ENCODE assay signal across 10 cellular contexts in the genomic region with DNA sequence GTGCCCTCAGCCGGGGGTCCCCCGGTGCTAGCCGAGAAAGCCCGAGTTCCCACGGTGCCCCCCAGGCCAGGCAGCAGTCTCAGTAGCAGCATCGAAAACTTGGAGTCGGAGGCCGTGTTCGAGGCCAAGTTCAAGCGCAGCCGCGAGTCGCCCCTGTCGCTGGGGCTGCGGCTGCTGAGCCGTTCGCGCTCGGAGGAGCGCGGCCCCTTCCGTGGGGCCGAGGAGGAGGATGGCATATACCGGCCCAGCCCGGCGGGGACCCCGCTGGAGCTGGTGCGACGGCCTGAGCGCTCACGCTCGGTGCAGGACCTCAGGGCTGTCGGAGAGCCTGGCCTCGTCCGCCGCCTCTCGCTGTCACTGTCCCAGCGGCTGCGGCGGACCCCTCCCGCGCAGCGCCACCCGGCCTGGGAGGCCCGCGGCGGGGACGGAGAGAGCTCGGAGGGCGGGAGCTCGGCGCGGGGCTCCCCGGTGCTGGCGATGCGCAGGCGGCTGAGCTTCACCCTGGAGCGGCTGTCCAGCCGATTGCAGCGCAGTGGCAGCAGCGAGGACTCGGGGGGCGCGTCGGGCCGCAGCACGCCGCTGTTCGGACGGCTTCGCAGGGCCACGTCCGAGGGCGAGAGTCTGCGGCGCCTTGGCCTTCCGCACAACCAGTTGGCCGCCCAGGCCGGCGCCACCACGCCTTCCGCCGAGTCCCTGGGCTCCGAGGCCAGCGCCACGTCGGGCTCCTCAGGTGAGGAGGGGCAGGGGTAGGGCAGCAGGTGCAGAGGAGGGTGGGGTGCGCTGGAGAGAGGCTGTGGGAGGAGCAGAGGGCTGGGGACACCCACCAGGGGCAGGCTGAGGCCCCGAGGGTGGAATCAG. TPM values are rescaled to one million over a fixed set of nuclear protein-coding genes. Genes with fewer than 3 reads are reported as not detected.
DNase-seq lines count a peak whose midpoint lies in the region; ATAC-seq and TF ChIP-seq lines count a peak whose summit lies in the region.
"Had no signal": no experiment of that assay in that cellular context is flagged by ENCODE, and none has a peak within 500 bp of the region (broad histone marks: within the 10 kb centered on the region; RNA-seq: fewer than 3 reads in every experiment).

No MANE protein-coding gene starts in this region.

- intact Hi-C loops in CD8-positive, alpha-beta T cell (cut with DNase I, micrococcal nuclease): no loop called here
- intact Hi-C loops in PC-3 (cut with micrococcal nuclease): no loop called here

- CTCF ChIA-PET in CD8-positive, alpha-beta T cell (lab: Charles Lee): interaction anchor here (1.1 kb wide), 1 partner anchor 82 kb away, joined by 3 read pairs; no protein-coding TSS in a partner anchor
- CTCF ChIA-PET in PC-3 (lab: Charles Lee): interaction anchor here (0.7 to 1.0 kb wide), 2 partner anchors 11 to 32 kb away, joined by 3 read pairs; a partner anchor contains a TSS

- no peaks in the 10 kb centered on the region for H3F3A ChIP-seq in PC-3 (ENCODE audit: low read length, unreplicated experiment)

- peak overlapping the region; percentile 45 for H3K4me3 ChIP-seq in CD8-positive, alpha-beta T cell (ENCODE audit: low read depth, low read length)
- H3K4me3 ChIP-seq in PC-3 (ENCODE audit: low read length): peak overlapping the region; percentile 40; the same call in 1 of the 2 replicates
- no peak overlapping the region for H3K4me3 ChIP-seq in neuronal stem cell (ENCODE audit: low read length in 2 of 2)
- H3K4me3 ChIP-seq: cardiac muscle cell, lung had no signal

- peak overlapping the region; percentile 94 for H3K14ac ChIP-seq in neuronal stem cell (ENCODE audit: low read length)

- peaks cover 3% of the 10 kb centered on the region for H3K4me1 Mint-ChIP-seq in CD8-positive, alpha-beta T cell (ENCODE audit: low read depth)
- peaks cover 20% of the 10 kb centered on the region for H3K4me1 Mint-ChIP-seq in glutamatergic neuron (ENCODE audit: low read depth, unreplicated experiment)

- no peak overlapping the region for H2BK120ac ChIP-seq in neuronal stem cell (ENCODE audit: low read depth, low read length)

- no peak for TF ChIP-seq CTCF in CD8-positive, alpha-beta T cell (IDR thresholded peaks at IDR 0.05)
- TF ChIP-seq CTCF in PC-3 (conservative IDR thresholded peaks at IDR 0.05; ENCODE audit: low read depth, low read length) (no peak), glutamatergic neuron (IDR thresholded peaks at IDR 0.05; ENCODE audit: partially characterized antibody, unreplicated experiment) (no peak)

- no peak for DNase-seq in CD8-positive, alpha-beta T cell
- DNase-seq in PC-3 (no peak), glutamatergic neuron (peak; percentile 55), neuronal stem cell (ENCODE audit: low spot score) (no peak), GF-D8 (lab: John Stamatoyannopoulos, UW) (no peak), GM19238 (ENCODE audit: insufficient read length, low spot score) (no peak)

- ATAC-seq in CD8-positive, alpha-beta T cell: peak; percentile 49
- ATAC-seq in PC-3 (peak; percentile 25), HG03280 (IDR thresholded peaks at IDR 0.05; ENCODE audit: unreplicated experiment) (no peak), GM19397 (IDR thresholded peaks at IDR 0.05; ENCODE audit: unreplicated experiment) (no peak)

- H3K36me3 Mint-ChIP-seq in CD8-positive, alpha-beta T cell: peaks cover 2% of the 10 kb centered on the region
- no peaks in the 10 kb centered on the region for H3K36me3 Mint-ChIP-seq in glutamatergic neuron (ENCODE audit: unreplicated experiment)

- H3K9me2 ChIP-seq in PC-3 (replicated peaks; ENCODE audit: low read length): no peaks in the 10 kb centered on the region

- H4K91ac ChIP-seq in neuronal stem cell (ENCODE audit: low read depth, low read length, poor library complexity): no peak overlapping the region

- H3K36me3 ChIP-seq in CD8-positive, alpha-beta T cell (ENCODE audit: insufficient read depth, low read length): no peaks in the 10 kb centered on the region
- no peaks in the 10 kb centered on the region for H3K36me3 ChIP-seq in PC-3 (ENCODE audit: low read depth, low read length)
- H3K36me3 ChIP-seq in neuronal stem cell (replicated peaks in 1 of 2; ENCODE audit: control insufficient read depth in 2 of 2, insufficient read depth in 2 of 2, low read length in 2 of 2): no peaks in the 10 kb centered on the region

- no peak overlapping the region for H3K27ac ChIP-seq in CD8-positive, alpha-beta T cell (ENCODE audit: low read depth, low read length)
- no peak overlapping the region for H3K27ac ChIP-seq in PC-3 (ENCODE audit: low read length)
- no peak overlapping the region for H3K27ac ChIP-seq in neuronal stem cell (replicated peaks; ENCODE audit: low read length)
- H3K27ac ChIP-seq: cardiac muscle cell had no signal

- BruUV-seq in PC-3 (replicated peaks; lab: Mats Ljungman, UMichigan): no TSS peak

- POLR2A ChIA-PET in CD8-positive, alpha-beta T cell (lab: Charles Lee): no interaction called here
- POLR2A ChIA-PET in PC-3 (lab: Charles Lee; ENCODE audit: unreplicated experiment): no interaction called here

- H3K27me3 ChIP-seq in CD8-positive, alpha-beta T cell (ENCODE audit: insufficient read depth, low read length): peaks cover 24% of the 10 kb centered on the region
- H3K27me3 ChIP-seq in PC-3 (ENCODE audit: low read length) (no peaks in the 10 kb centered on the region), neuronal stem cell (ENCODE audit: control insufficient read depth in 3 of 3, insufficient read depth in 3 of 3, low read depth in 1 of 3, low read length in 3 of 3) (peaks cover 26 to 95% (median 64%) of the 10 kb centered on the region in 3 experiments)

- peak overlapping the region; percentile 75 for H2BK15ac ChIP-seq in neuronal stem cell (ENCODE audit: low read length)

- no peaks in the 10 kb centered on the region for H3K9me3 ChIP-seq in CD8-positive, alpha-beta T cell (ENCODE audit: low read length)
- H3K9me3 ChIP-seq in PC-3 (ENCODE audit: low read length) (no peaks in the 10 kb centered on the region), neuronal stem cell (replicated peaks in 1 of 2; ENCODE audit: control insufficient read depth in 2 of 2, insufficient read depth in 1 of 2, low read depth in 1 of 2, low read length in 2 of 2) (no peaks in the 10 kb centered on the region)

- peak overlapping the region; percentile 71 for H3K4me2 ChIP-seq in PC-3 (ENCODE audit: low read length)
- H3K4me2 ChIP-seq in neuronal stem cell (ENCODE audit: insufficient read depth, low read length, poor library complexity, severe bottlenecking): peak overlapping the region; percentile 40

- H3K27me3 Mint-ChIP-seq in CD8-positive, alpha-beta T cell (ENCODE audit: low read depth): peaks cover 54% of the 10 kb centered on the region
- peaks cover 19% of the 10 kb centered on the region for H3K27me3 Mint-ChIP-seq in glutamatergic neuron (ENCODE audit: unreplicated experiment)

- no peak overlapping the region for H2BK5ac ChIP-seq in neuronal stem cell (ENCODE audit: low read length)

- H2AK5ac ChIP-seq in neuronal stem cell (ENCODE audit: low read depth, low read length): peak overlapping the region; percentile 8

- WGBS in neuronal stem cell (ENCODE audit: extremely low coverage in 2 of 2, insufficient read length in 2 of 2, insufficient replicate concordance in 1 of 2), 2 donors: no CpG with 5 or more reads among the region's 89 CpGs

- peaks cover 7% of the 10 kb centered on the region for H3K4me1 ChIP-seq in CD8-positive, alpha-beta T cell (ENCODE audit: insufficient read depth, low read length)
- H3K4me1 ChIP-seq in PC-3 (ENCODE audit: insufficient read depth, low read length) (no peaks in the 10 kb centered on the region), neuronal stem cell (ENCODE audit: control insufficient read depth in 2 of 2, insufficient read depth in 1 of 2, low read depth in 1 of 2, low read length in 2 of 2) (peaks cover 11 to 12% of the 10 kb centered on the region in 2 donors)

- H3K27ac Mint-ChIP-seq in CD8-positive, alpha-beta T cell: no peak overlapping the region
- H3K27ac Mint-ChIP-seq in glutamatergic neuron (ENCODE audit: unreplicated experiment): no peak overlapping the region

- no peaks in the 10 kb centered on the region for H3K79me2 ChIP-seq in PC-3 (ENCODE audit: low read length)

- peak overlapping the region; percentile 43 for H3K23ac ChIP-seq in neuronal stem cell (ENCODE audit: low read depth, low read length, poor library complexity)

- H2AFZ ChIP-seq in PC-3 (ENCODE audit: low read length) (no peak overlapping the region), neuronal stem cell (ENCODE audit: low read length) (peak overlapping the region; percentile 72)

- H3K4ac ChIP-seq in neuronal stem cell (ENCODE audit: low read length): no peak overlapping the region

- H3K9ac ChIP-seq in PC-3 (ENCODE audit: low read length) (no peak overlapping the region), neuronal stem cell (ENCODE audit: low read depth, low read length, poor library complexity) (peak overlapping the region; percentile 40)

- H4K8ac ChIP-seq in neuronal stem cell (ENCODE audit: low read depth, low read length): peak overlapping the region; percentile 43

- H3K9me3 Mint-ChIP-seq in CD8-positive, alpha-beta T cell: no peaks in the 10 kb centered on the region
- peaks cover 5% of the 10 kb centered on the region for H3K9me3 Mint-ChIP-seq in glutamatergic neuron (ENCODE audit: unreplicated experiment)

- peak overlapping the region; percentile 70 for H3K4me3 Mint-ChIP-seq in CD8-positive, alpha-beta T cell
- no peak overlapping the region for H3K4me3 Mint-ChIP-seq in glutamatergic neuron (ENCODE audit: unreplicated experiment)

- peak overlapping the region; percentile 44 for H3K18ac ChIP-seq in neuronal stem cell (ENCODE audit: low read length)

- H2BK12ac ChIP-seq in neuronal stem cell (ENCODE audit: low read length): no peak overlapping the region

- no peaks in the 10 kb centered on the region for H4K20me1 ChIP-seq in PC-3 (ENCODE audit: low read length)

- H3K79me1 ChIP-seq in neuronal stem cell (ENCODE audit: low read depth, low read length): no peaks in the 10 kb centered on the region

RNA-seq across cellular contexts. Expression of a gene that starts 14.1 kb away (rescaled TPM):
- 10 to 100 TPM in 1 of 2 experiments, 1 to 10 TPM in 1; 9.4 to 15.0 TPM for total RNA-seq in CD8-positive, alpha-beta T cell
- 78.1 and 85.7 TPM in 2 replicates for total RNA-seq in PC-3 (2014; rRNA removed)
- total RNA-seq in glutamatergic neuron (ENCODE audit: unreplicated experiment): 23.2 TPM
- polyA plus RNA-seq in neuronal stem cell (2013, experiment 1 of 2): 11.1 TPM
- 10.9 TPM for polyA plus RNA-seq in neuronal stem cell (2013, experiment 2 of 2)

RNA-seq across cellular contexts. Expression of a gene that starts 29.7 kb away (rescaled TPM):
- total RNA-seq in CD8-positive, alpha-beta T cell: under 1 TPM in 1 of 2 experiments, not detected in 1; 0.14 TPM
- 0.11 TPM in 1 of 2 replicates, not detected in the other for total RNA-seq in PC-3 (2014; rRNA removed)
- 5.4 TPM for total RNA-seq in glutamatergic neuron (ENCODE audit: unreplicated experiment)
- polyA plus RNA-seq in neuronal stem cell (2013, experiment 1 of 2): 0.14 TPM
- 0.15 TPM for polyA plus RNA-seq in neuronal stem cell (2013, experiment 2 of 2)

RNA-seq across cellular contexts. Expression of a gene that starts 49.9 kb away (rescaled TPM):
- total RNA-seq in CD8-positive, alpha-beta T cell: 10 to 100 TPM; 18.1 to 21.8 TPM
- 30.7 and 45.2 TPM in 2 replicates for total RNA-seq in PC-3 (2014; rRNA removed)
- 92.9 TPM for total RNA-seq in glutamatergic neuron (ENCODE audit: unreplicated experiment)
- 24.0 TPM for polyA plus RNA-seq in neuronal stem cell (2013, experiment 1 of 2)
- 23.9 TPM for polyA plus RNA-seq in neuronal stem cell (2013, experiment 2 of 2)

RNA-seq across cellular contexts. Expression of a gene that starts 59.0 kb away (rescaled TPM):
- 1 to 10 TPM; 5.2 to 6.2 TPM for total RNA-seq in CD8-positive, alpha-beta T cell
- 139 and 210 TPM in 2 replicates for total RNA-seq in PC-3 (2014; rRNA removed)
- 31.1 TPM for total RNA-seq in glutamatergic neuron (ENCODE audit: unreplicated experiment)
- 12.6 TPM for polyA plus RNA-seq in neuronal stem cell (2013, experiment 1 of 2)
- polyA plus RNA-seq in neuronal stem cell (2013, experiment 2 of 2): 12.8 TPM

RNA-seq across cellular contexts. Expression of a gene that starts 59.3 kb away (rescaled TPM):
- total RNA-seq in CD8-positive, alpha-beta T cell: under 1 TPM; 0.31 to 0.46 TPM
- total RNA-seq in PC-3 (2014; rRNA removed) (1.1 and 5.2 TPM in 2 replicates), glutamatergic neuron (ENCODE audit: unreplicated experiment) (40.9 TPM)
- polyA plus RNA-seq in neuronal stem cell (2013, experiment 1 of 2): 2.7 TPM
- polyA plus RNA-seq in neuronal stem cell (2013, experiment 2 of 2): 1.8 TPM

Comparison
In these comparisons a context has a peak if more than half of its experiments do, and no peak if none do; other contexts are left out.
1. ATAC-seq: peak in CD8-positive, alpha-beta T cell (single experiment) and PC-3 (single experiment); none in HG03280 (single experiment) and GM19397 (single experiment).
2. H3K4me3 ChIP-seq: peak in CD8-positive, alpha-beta T cell (single experiment) and PC-3 (single experiment); none in neuronal stem cell (0 of 2).